ENCODE assay signal across 8 cellular contexts in genomic region chrX:15493118-15494082, GRCh38. TPM values are rescaled to one million over a fixed set of nuclear protein-coding genes. Genes with fewer than 3 reads are reported as not detected.
DNase-seq lines count a peak whose midpoint lies in the region; ATAC-seq and TF ChIP-seq lines count a peak whose summit lies in the region.

TSS of gene PIR (minus strand) at chrX:15493333. CDS start at chrX:15491257, 2,076 bp downstream.

- H3K27ac ChIP-seq in KMS-11 (peak within 1 kb of the TSS; percentile 91), substantia nigra (ENCODE audit: low read depth, low read length, poor library complexity, severe bottlenecking) (peak within 1 kb of the TSS; percentile 81)

- H3K36me3 ChIP-seq in KMS-11 (ENCODE audit: insufficient read depth) = no peaks in the 10 kb centered on the region

- peak within 1 kb of the TSS; percentile 66 for H2AFZ ChIP-seq in KMS-11 (ENCODE audit: low read depth)

- peak; percentile 95 for ATAC-seq in GM21825 (IDR thresholded peaks at IDR 0.05; ENCODE audit: unreplicated experiment)

- H3K27ac Mint-ChIP-seq in neural crest cell (ENCODE audit: unreplicated experiment) = peak within 1 kb of the TSS; percentile 99

- no peak within 1 kb of the TSS for H3K4me3 ChIP-seq in KMS-11 (IDR thresholded peaks at IDR 0.05; ENCODE audit: insufficient read depth, low read depth, low read length)

- no peaks in the 10 kb centered on the region for H3K27me3 ChIP-seq in KMS-11 (ENCODE audit: insufficient read depth, low read depth)

- H3K4me2 ChIP-seq in KMS-11 = peak within 1 kb of the TSS; percentile 71

- peaks cover 6% of the 10 kb centered on the region; the same call in 1 of the 2 replicates for H3K79me2 ChIP-seq in KMS-11 (ENCODE audit: insufficient read depth, low read depth)

- DNase-seq in ELF-1 (ENCODE audit: low read depth, low spot score) (peak; percentile 98), RPMI7951 (ENCODE audit: low read depth) (peak; percentile 85), activated gamma-delta T cell (lab: John Stamatoyannopoulos, UW) (peak; percentile 25), foreskin melanocyte (peak; percentile 73), neural crest cell (ENCODE audit: low read depth, low spot score) (peak; percentile 82), substantia nigra (lab: John Stamatoyannopoulos, UW) (peak; percentile 10 to 89 (median 69))

- H3K4me1 ChIP-seq in KMS-11 (ENCODE audit: low read depth, poor library complexity, severe bottlenecking) = peaks cover 11% of the 10 kb centered on the region

- peaks cover 17% of the 10 kb centered on the region for H3K36me3 Mint-ChIP-seq in neural crest cell (ENCODE audit: low read depth)

- H3K9ac ChIP-seq in KMS-11 = peak within 1 kb of the TSS; percentile 92

- peak within 1 kb of the TSS; percentile 96 for H3K4me3 Mint-ChIP-seq in neural crest cell

- H3K27me3 Mint-ChIP-seq in neural crest cell (ENCODE audit: low read depth) = no peaks in the 10 kb centered on the region

- TF ChIP-seq CTCF in KMS-11 (conservative IDR thresholded peaks at IDR 0.05; ENCODE audit: low read depth, low read length) (peak; percentile 34; the same call in 1 of the 2 replicates), neural crest cell (conservative IDR thresholded peaks at IDR 0.05) (peak; percentile 65)

- peaks cover 2% of the 10 kb centered on the region for H3K9me3 Mint-ChIP-seq in neural crest cell

- peaks cover 37% of the 10 kb centered on the region for H3K4me1 Mint-ChIP-seq in neural crest cell

- H4K20me1 ChIP-seq in KMS-11 (ENCODE audit: insufficient read depth) = no peaks in the 10 kb centered on the region

RNA-seq across cellular contexts. Expression of gene PIR, which starts in this region (rescaled TPM):
- 25.1 and 27.3 TPM in 2 replicates for total RNA-seq in RPMI7951 (2014; rRNA removed; shearing (Covaris generic))
- 53.4 and 58.4 TPM in 2 replicates for total RNA-seq in neural crest cell

Comparison
In these comparisons a context has a peak if more than half of its experiments do, and no peak if none do; other contexts are left out.
1. DNase-seq: peak in every context shown above with its lines; median percentile 98 in ELF-1; 85 in RPMI7951; 82 in neural crest cell; 73 in foreskin melanocyte; 69 in substantia nigra; 25 in activated gamma-delta T cell.